35 cellular contexts compared by ENCODE assay signal in the genomic region with DNA sequence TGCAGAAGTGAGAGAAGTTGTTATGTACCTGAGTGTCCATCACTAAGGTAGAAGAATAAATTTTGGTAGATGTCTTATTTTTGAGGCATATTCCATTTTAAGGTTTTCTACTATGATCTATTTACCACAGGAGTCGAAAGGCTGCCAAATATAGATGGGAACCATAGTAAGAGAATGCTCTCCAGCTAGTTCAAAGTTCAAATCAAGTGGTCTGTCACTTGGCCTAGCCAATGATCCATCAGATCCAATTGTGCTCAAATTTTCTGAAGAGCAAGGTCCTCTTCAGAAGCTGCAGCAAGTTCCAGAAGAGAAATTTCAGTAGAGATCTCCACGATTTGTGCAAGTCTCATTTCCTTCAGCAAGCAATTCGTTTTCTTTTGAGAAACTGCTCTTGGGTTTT.
"Had no signal": no experiment of that assay in that cellular context is flagged by ENCODE, and none has a peak within 500 bp of the region (broad histone marks: within the 10 kb centered on the region; RNA-seq: fewer than 3 reads in every experiment).

No MANE protein-coding gene starts in this region.

- H3K27me3 ChIP-seq: MG63 had no signal

- H3K36me3 ChIP-seq: MG63 had no signal

- H3K4me2 ChIP-seq: KMS-11 had no signal

- H3K9me3 ChIP-seq: MG63 had no signal

- H3K9ac ChIP-seq: KMS-11 had no signal

- H3K4me3 ChIP-seq: MG63 had no signal

- H3K27ac ChIP-seq: KMS-11 had no signal

- DNase-seq: Karpas-422, Kasumi-1, MG63, MM.1S, MV-4-11, NCI-H1048, NCI-H1092, NCI-H1092 treated with DMSO at 0.1 percent for 48 hours, NCI-H1105, NCI-H1105 treated with DMSO at 0.1 percent for 48 hours, NCI-H1417, NCI-H1417 treated with DMSO at 0.1 percent for 48 hours, NCI-H1436, NCI-H1436 treated with DMSO at 0.1 percent for 48 hours, NCI-H146, NCI-H1694, NCI-H1694 treated with DMSO at 0.1 percent for 48 hours, NCI-H187, NCI-H187 treated with DMSO at 0.1 percent for 48 hours, NCI-H1930, NCI-H2029, NCI-H2029 treated with DMSO at 0.1 percent for 48 hours, NCI-H2081, NCI-H2081 treated with DMSO at 0.1 percent for 48 hours, NCI-H2107, NCI-H2171, NCI-H2171 treated with DMSO at 0.1 percent for 48 hours, NCI-H2227 treated with DMSO at 0.1 percent for 48 hours, NCI-H226, NCI-H345, NCI-H446, NCI-H446 treated with DMSO at 0.1 percent for 48 hours, NCI-H510A, NCI-H510A treated with DMSO at 0.1 percent for 48 hours had no signal
